ENCODE assay signal across 9 cellular contexts in genomic region chr10:25758041-25758457, GRCh38.
DNase-seq lines count a peak whose midpoint lies in the region; ATAC-seq and TF ChIP-seq lines count a peak whose summit lies in the region.
"Had no signal": no experiment of that assay in that cellular context is flagged by ENCODE, and none has a peak within 500 bp of the region (broad histone marks: within the 10 kb centered on the region; RNA-seq: fewer than 3 reads in every experiment).

No MANE protein-coding gene starts in this region.

- H3K36me3 Mint-ChIP-seq in mesothelial cell of epicardium = no peaks in the 10 kb centered on the region
- H3K36me3 Mint-ChIP-seq: activated naive CD8-positive, alpha-beta T cell treated with anti-CD3 and anti-CD28 coated beads, Interleukin-2, amount 10 ng/mL, durations not matched to agents 7 days and 5 days had no signal

- peaks cover 21% of the 10 kb centered on the region for H3K4me1 Mint-ChIP-seq in mesothelial cell of epicardium
- H3K4me1 Mint-ChIP-seq: activated naive CD8-positive, alpha-beta T cell treated with anti-CD3 and anti-CD28 coated beads, Interleukin-2, amount 10 ng/mL, durations not matched to agents 7 days and 5 days had no signal

- peak; percentile 60 for TF ChIP-seq CTCF in GM12874 (IDR thresholded peaks at IDR 0.05; ENCODE audit: insufficient read depth, low read depth, low read length)
- peak; percentile 59 for TF ChIP-seq CTCF in mesothelial cell of epicardium (IDR thresholded peaks at IDR 0.05; ENCODE audit: unreplicated experiment)

- no peaks in the 10 kb centered on the region for H3K27me3 Mint-ChIP-seq in mesothelial cell of epicardium (ENCODE audit: low read depth)

- H3K27ac Mint-ChIP-seq in mesothelial cell of epicardium = peak overlapping the region; percentile 95
- H3K27ac Mint-ChIP-seq: activated naive CD8-positive, alpha-beta T cell treated with anti-CD3 and anti-CD28 coated beads, Interleukin-2, amount 10 ng/mL, durations not matched to agents 7 days and 5 days had no signal

- H3K9me3 Mint-ChIP-seq in mesothelial cell of epicardium = peaks cover 9% of the 10 kb centered on the region
- H3K9me3 Mint-ChIP-seq: activated naive CD8-positive, alpha-beta T cell treated with anti-CD3 and anti-CD28 coated beads, Interleukin-2, amount 10 ng/mL, durations not matched to agents 7 days and 5 days had no signal

- H3K4me3 Mint-ChIP-seq in mesothelial cell of epicardium = no peak overlapping the region
- H3K4me3 Mint-ChIP-seq: activated naive CD8-positive, alpha-beta T cell treated with anti-CD3 and anti-CD28 coated beads, Interleukin-2, amount 10 ng/mL, durations not matched to agents 7 days and 5 days had no signal

- DNase-seq in 8988T (peak; percentile 11), NCI-H2029 (lab: John Stamatoyannopoulos, UW) (peak; percentile 6), amniotic epithelial cell (ENCODE audit: low read depth) (peak; percentile 61), mesothelial cell of epicardium (ENCODE audit: low spot score in 2 of 2, unreplicated experiment in 2 of 2) (no peak)
- DNase-seq in stimulated activated CD4-positive, alpha-beta T cell treated with anti-CD3 and anti-CD28 coated beads, Interleukin-1b, Interleukin-23, amount 100 ng/mL, for 48 hours = no peak
- DNase-seq: activated naive CD8-positive, alpha-beta T cell treated with anti-CD3 and anti-CD28 coated beads, Interleukin-2, amount 10 ng/mL, durations not matched to agents 7 days and 5 days had no signal

- ATAC-seq in HG03280 (IDR thresholded peaks at IDR 0.05; ENCODE audit: unreplicated experiment) (no peak), GM21737 (IDR thresholded peaks at IDR 0.05; ENCODE audit: unreplicated experiment) (no peak)

Comparison
In these comparisons a context has a peak if more than half of its experiments do, and no peak if none do; other contexts are left out.
1. DNase-seq: peak in 8988T (single experiment), NCI-H2029 (single experiment) and amniotic epithelial cell (single experiment); none in mesothelial cell of epicardium (0 of 2) and stimulated activated CD4-positive, alpha-beta T cell treated with anti-CD3 and anti-CD28 coated beads, Interleukin-1b, Interleukin-23, amount 100 ng/mL, for 48 hours (single experiment).